ENCODE assay signal across 2 cellular contexts in the genomic region with DNA sequence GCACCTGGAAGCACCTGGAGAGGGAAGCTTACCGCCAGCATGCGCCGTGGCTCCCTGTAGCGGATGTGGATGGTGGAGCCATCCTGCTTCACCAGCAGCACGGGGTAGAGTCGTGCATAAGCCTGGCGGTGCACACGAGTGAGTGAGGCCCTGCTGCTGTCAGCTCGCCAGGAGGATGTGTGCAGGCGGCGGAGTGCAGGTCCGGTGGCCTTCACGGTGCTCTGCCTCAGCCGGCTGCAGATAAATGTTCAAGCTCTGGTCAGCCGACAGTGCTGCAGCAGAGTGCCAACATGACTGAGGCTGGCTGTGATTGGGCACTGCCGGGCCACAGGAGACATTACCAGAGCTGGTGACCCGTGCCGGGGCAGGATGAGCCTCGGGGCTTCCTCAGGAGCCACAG.
A peak's percentile ranks its signal among the peaks of the same experiment; 100 is the strongest.
TF ChIP-seq lines count a peak whose summit lies in the region.

No MANE protein-coding gene starts in this region.

TF ChIP-seq in WTC11, 78 proteins besides CTCF, POLR2A, EP300 and RAD21:
- TF ChIP-seq PRRX2 (CRISPR knock-in tag; IDR thresholded peaks at IDR 0.05): no peak
- 0 out of 2 replicates have a peak, but pooled peaks have one; percentile 35 for TF ChIP-seq RELA (CRISPR knock-in tag; IDR thresholded peaks at IDR 0.05; ENCODE audit: borderline replicate concordance)

TF ChIP-seq in HepG2, 621 proteins besides CTCF, POLR2A, EP300 and RAD21:
- TF ChIP-seq HDAC6 (IDR thresholded peaks at IDR 0.05; ENCODE audit: low read depth, low read length): no peak
- TF ChIP-seq THRA (CRISPR knock-in tag; IDR thresholded peaks at IDR 0.05; ENCODE audit: borderline replicate concordance): no peak
- TF ChIP-seq AGO2 (optimal IDR thresholded peaks at IDR 0.05; ENCODE audit: low read depth, low read length): peak; percentile 55
